8 cellular contexts compared by ENCODE assay signal in the genomic region with DNA sequence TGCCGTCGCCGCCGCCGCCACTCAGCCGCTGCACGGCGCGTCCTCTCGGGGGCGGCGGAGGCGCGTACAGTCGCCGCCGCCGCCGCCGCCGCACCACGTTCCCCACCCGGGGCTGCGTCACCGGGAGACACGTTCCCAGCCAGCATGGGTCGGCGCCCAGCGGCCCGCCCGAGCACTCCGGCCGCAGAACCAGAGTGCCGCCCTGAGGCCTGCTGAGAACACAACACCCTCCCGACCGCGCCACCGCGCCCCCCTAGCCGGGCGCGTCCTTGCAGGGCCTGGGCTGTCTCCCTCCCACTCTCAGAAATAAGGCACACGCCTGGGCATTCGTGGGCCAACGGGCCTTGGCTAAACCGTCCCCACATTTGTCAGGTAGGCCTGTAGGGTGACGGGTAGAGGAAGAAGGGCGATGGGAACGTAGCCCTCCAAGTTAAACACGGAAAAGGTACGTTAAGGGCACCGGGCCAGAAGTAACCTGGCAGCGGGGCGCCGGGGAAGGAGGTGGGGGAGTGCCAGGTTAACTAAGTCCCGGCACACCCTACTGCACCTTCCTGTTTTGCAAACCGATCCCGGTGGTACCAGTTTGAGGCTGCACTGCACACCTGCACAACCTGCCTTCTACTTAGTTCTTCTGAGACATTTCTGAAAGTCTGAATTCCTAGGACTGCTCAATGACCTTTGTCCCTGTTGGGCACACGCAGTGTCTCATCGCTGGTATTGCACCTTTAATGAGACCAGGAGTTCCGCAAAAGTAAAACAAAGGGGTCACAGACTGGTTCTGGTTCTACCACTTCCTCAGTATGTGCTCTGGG. TPM values are rescaled to one million over a fixed set of nuclear protein-coding genes. Genes with fewer than 3 reads are reported as not detected.
DNase-seq lines count a peak whose midpoint lies in the region; ATAC-seq, FAIRE-seq and TF ChIP-seq lines count a peak whose summit lies in the region.

A gene (minus strand): TSS at position 68 of the 812 bp plus-strand sequence. CDS start 520 bp downstream, outside the sequence.

- peak; percentile 88 for FAIRE-seq in HTR-8/SVneo (lab: Jason Lieb, UNC)

- 3 to 11% methylated on average over 11 to 61 of the region's 61 CpGs for WGBS in endodermal cell (ENCODE audit: insufficient coverage in 1 of 2, insufficient read length in 1 of 2), 2 experiments
- 3 to 4% methylated on average over 39 to 56 of the region's 61 CpGs for WGBS in mesodermal cell (ENCODE audit: insufficient coverage in 2 of 2), 2 experiments

- H3K4me1 Mint-ChIP-seq in Calu3 (ENCODE audit: low read depth, unreplicated experiment) (peaks cover 31% of the 10 kb centered on the region), endodermal cell (peaks cover 27% of the 10 kb centered on the region)

- peak within 1 kb of the TSS; percentile 84 for H3K27ac ChIP-seq in endodermal cell (ENCODE audit: low read depth, low read length)
- H3K27ac ChIP-seq in mesodermal cell (ENCODE audit: low read depth, low read length, severe bottlenecking), result peak within 1 kb of the TSS; percentile 92

- BruUV-seq in Calu3 (replicated peaks; lab: Mats Ljungman, UMichigan), result no TSS peak

- peak within 1 kb of the TSS; percentile 67 for H3K4me3 Mint-ChIP-seq in Calu3 (ENCODE audit: low read depth, unreplicated experiment)
- H3K4me3 Mint-ChIP-seq in endodermal cell, result peak within 1 kb of the TSS; percentile 90

- DNase-seq in Calu3, result peak; percentile 94
- DNase-seq in HTR-8/SVneo (ENCODE audit: insufficient read length, low spot score), result peak; percentile 81
- peak; percentile 89 to 95 for DNase-seq in NOMO-1 (lab: John Stamatoyannopoulos, UW; ENCODE audit: unreplicated experiment in 2 of 2)
- peak; percentile 62 for DNase-seq in activated CD8-positive, alpha-beta memory T cell treated with anti-CD3 and anti-CD28 coated beads, Interleukin-2, amount 50 U/mL, for 1 hour (ENCODE audit: extremely low read depth)
- peak; percentile 95 for DNase-seq in endodermal cell
- peak; percentile 71 for DNase-seq in stimulated activated CD8-positive, alpha-beta memory T cell treated with anti-CD3 and anti-CD28 coated beads, Interleukin-15, amount 100 ng/mL, for 24 hours (ENCODE audit: low read depth)

- intact Hi-C loops in Calu3 (cut with micrococcal nuclease; ENCODE audit: unreplicated experiment), result loop anchor here (1.0 to 10.0 kb wide), 6 partner anchors 90 to 668 kb away; a partner anchor contains a TSS

- H3K9me3 Mint-ChIP-seq in Calu3 (ENCODE audit: low read depth, unreplicated experiment), result peaks cover 3% of the 10 kb centered on the region
- peaks cover 14% of the 10 kb centered on the region for H3K9me3 Mint-ChIP-seq in endodermal cell

- peaks cover 33% of the 10 kb centered on the region for H3K36me3 Mint-ChIP-seq in Calu3 (ENCODE audit: insufficient read depth, unreplicated experiment)
- H3K36me3 Mint-ChIP-seq in endodermal cell (ENCODE audit: low read depth), result peaks cover 9% of the 10 kb centered on the region

- H3K4me3 ChIP-seq in endodermal cell (ENCODE audit: low read length) (peak within 1 kb of the TSS; percentile 93), mesodermal cell (ENCODE audit: extremely low read depth, insufficient read depth, low read length, poor library complexity, severe bottlenecking) (peak within 1 kb of the TSS; percentile 91)

- H3K27ac Mint-ChIP-seq in Calu3 (ENCODE audit: unreplicated experiment) (peak within 1 kb of the TSS; percentile 70), endodermal cell (peak within 1 kb of the TSS; percentile 91)

- no peaks in the 10 kb centered on the region for H3K27me3 ChIP-seq in endodermal cell (ENCODE audit: control insufficient read depth, insufficient read depth, low read length, poor library complexity, severe bottlenecking)

- H3K27me3 Mint-ChIP-seq in Calu3 (ENCODE audit: unreplicated experiment) (no peaks in the 10 kb centered on the region), endodermal cell (ENCODE audit: insufficient read depth) (peaks cover 9% of the 10 kb centered on the region)

- no peaks in the 10 kb centered on the region for H3K36me3 ChIP-seq in endodermal cell (ENCODE audit: control insufficient read depth, insufficient read depth, low read length)
- H3K36me3 ChIP-seq in mesodermal cell (ENCODE audit: control insufficient read depth, insufficient read depth, low read length), result peaks cover 7% of the 10 kb centered on the region

- peak within 1 kb of the TSS; percentile 80 for H3K9ac ChIP-seq in endodermal cell (ENCODE audit: extremely low read depth, low read length, poor library complexity, severe bottlenecking)

- ATAC-seq in GM21367 (IDR thresholded peaks at IDR 0.05; ENCODE audit: unreplicated experiment), result peak; percentile 94

- TF ChIP-seq CTCF in Calu3 (IDR thresholded peaks at IDR 0.05; ENCODE audit: unreplicated experiment) (peak; percentile 87), endodermal cell (conservative IDR thresholded peaks at IDR 0.05) (peak; percentile 86)

- CTCF ChIA-PET in Calu3 (lab: Charles Lee), result interaction anchor here (1.4 kb wide), 1 partner anchor 212 kb away, joined by 9 read pairs; no protein-coding TSS in a partner anchor

- H3K4me1 ChIP-seq in endodermal cell (ENCODE audit: control insufficient read depth, insufficient read depth, low read length), result no peaks in the 10 kb centered on the region
- peaks cover 20% of the 10 kb centered on the region for H3K4me1 ChIP-seq in mesodermal cell (ENCODE audit: control insufficient read depth, insufficient read depth, low read length, poor library complexity, severe bottlenecking)

- H3K9me3 ChIP-seq in endodermal cell (ENCODE audit: control insufficient read depth, low read length), result peaks cover 5% of the 10 kb centered on the region
- H3K9me3 ChIP-seq in mesodermal cell (ENCODE audit: control insufficient read depth, low read length), result peaks cover 6% of the 10 kb centered on the region

RNA-seq across cellular contexts. Expression of the gene that starts here (rescaled TPM):
- total RNA-seq in Calu3 (2022) (67.4 and 69.0 TPM in 2 replicates), endodermal cell (10 to 100 TPM; 45.0 to 60.3 TPM)
- polyA plus RNA-seq in endodermal cell (2013, experiment 1 of 2), result 39.7 TPM
- 35.0 TPM for polyA plus RNA-seq in endodermal cell (2013, experiment 2 of 2)
- 52.5 TPM for polyA plus RNA-seq in mesodermal cell (2013, experiment 1 of 2)
- 59.1 TPM for polyA plus RNA-seq in mesodermal cell (2013, experiment 2 of 2)

Comparison
In these comparisons a context has a peak if more than half of its experiments do, and no peak if none do; other contexts are left out.
1. Peak in every context shown above with its lines: DNase-seq, ATAC-seq, H3K4me3 ChIP-seq and H3K27ac ChIP-seq.